ENCODE assay signal across 18 cellular contexts in the genomic region with DNA sequence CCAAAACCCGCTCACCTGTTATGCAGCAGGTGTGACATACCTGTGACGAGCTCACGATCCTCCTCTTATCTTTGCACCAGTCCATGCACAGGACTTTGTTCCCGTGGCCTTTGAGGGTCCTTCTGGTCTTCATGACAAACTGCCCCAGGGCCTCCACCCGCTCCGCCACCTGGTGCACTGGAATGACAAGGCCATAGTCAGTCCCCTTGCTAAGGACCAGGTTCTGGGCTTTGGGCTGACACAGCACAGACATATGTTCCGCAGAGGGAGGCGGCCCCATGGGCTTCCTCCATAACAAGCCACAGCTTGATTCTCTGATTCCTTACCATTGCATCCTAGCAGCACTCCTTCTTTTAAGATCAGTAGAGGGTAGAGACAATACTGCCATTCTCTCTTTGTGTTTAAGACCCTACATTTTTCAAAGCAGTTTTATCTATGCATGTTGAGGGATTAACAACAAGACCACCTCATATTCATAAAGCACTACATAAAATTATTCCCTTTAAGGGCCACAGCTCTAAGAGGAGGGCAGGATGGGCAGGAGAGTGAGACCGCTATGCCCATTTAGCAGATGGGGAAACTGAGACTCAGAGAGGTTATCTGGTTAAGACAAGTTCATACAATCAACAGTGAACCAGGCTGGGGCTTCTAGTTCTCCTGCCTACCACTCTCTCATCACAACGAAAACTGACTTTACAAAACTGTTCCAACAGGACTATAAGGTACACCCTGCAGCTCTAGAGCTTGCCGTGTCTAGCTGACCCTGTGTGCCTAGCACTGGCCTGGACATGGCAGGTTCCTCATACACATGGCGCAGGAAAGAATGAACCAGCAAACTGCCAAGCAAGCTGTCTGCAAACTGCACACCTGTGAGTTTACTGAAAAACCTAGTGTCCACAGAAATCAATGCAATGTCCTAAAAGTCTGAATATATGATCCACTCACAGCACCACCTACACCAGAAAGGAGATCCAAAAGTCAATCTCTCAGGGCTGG. TPM values are rescaled to one million over a fixed set of nuclear protein-coding genes. Genes with fewer than 3 reads are reported as not detected.
DNase-seq lines count a peak whose midpoint lies in the region; ATAC-seq, FAIRE-seq and TF ChIP-seq lines count a peak whose summit lies in the region.
"Had no signal": no experiment of that assay in that cellular context is flagged by ENCODE, and none has a peak within 500 bp of the region (broad histone marks: within the 10 kb centered on the region; RNA-seq: fewer than 3 reads in every experiment).

No MANE protein-coding gene starts in this region.

- POLR2A ChIA-PET in naive thymus-derived CD4-positive, alpha-beta T cell (lab: Charles Lee) = interaction anchor here (0.5 kb wide), 1 partner anchor 73 kb away, joined by 4 read pairs; no protein-coding TSS in a partner anchor

- peak overlapping the region; percentile 37 for H3K4me2 ChIP-seq in Loucy (ENCODE audit: low read depth, low read length, poor library complexity, severe bottlenecking)

- H3K9me3 Mint-ChIP-seq in stimulated activated effector memory CD8-positive, alpha-beta T cell treated with anti-CD3 and anti-CD28 coated beads, Interleukin-12 subunit alpha, Interleukin-12 subunit beta, amount 100 ng/mL, for 72 hours = no peaks in the 10 kb centered on the region
- peaks cover 0 to 2% (median 0%) of the 10 kb centered on the region in 11 donors for H3K9me3 Mint-ChIP-seq in naive thymus-derived CD4-positive, alpha-beta T cell
- H3K9me3 Mint-ChIP-seq: HFFc6 had no signal

- no peaks in the 10 kb centered on the region for H3K27me3 Mint-ChIP-seq in naive thymus-derived CD4-positive, alpha-beta T cell

- H3K9me3 ChIP-seq in right atrium auricular region (no peaks in the 10 kb centered on the region), left ventricle myocardium inferior (replicated peaks) (no peaks in the 10 kb centered on the region), Loucy (ENCODE audit: insufficient read depth, low read depth, low read length) (no peaks in the 10 kb centered on the region)
- no peaks in the 10 kb centered on the region for H3K9me3 ChIP-seq in naive thymus-derived CD4-positive, alpha-beta T cell (ENCODE audit: control insufficient read depth in 2 of 3, low read length in 3 of 3)

- peak overlapping the region; percentile 58 for H3K27ac Mint-ChIP-seq in stimulated activated effector memory CD8-positive, alpha-beta T cell treated with anti-CD3 and anti-CD28 coated beads, Interleukin-12 subunit alpha, Interleukin-12 subunit beta, amount 100 ng/mL, for 72 hours
- H3K27ac Mint-ChIP-seq in naive thymus-derived CD4-positive, alpha-beta T cell = peak overlapping the region in 2 of 9 donors; percentile 43 to 56
- H3K27ac Mint-ChIP-seq: HFFc6 had no signal

- no peak overlapping the region for H2AFZ ChIP-seq in Loucy (ENCODE audit: low read length)

- H3K9ac ChIP-seq in Loucy (ENCODE audit: low read depth, low read length, poor library complexity, severe bottlenecking) = no peak overlapping the region

- no peak for ATAC-seq in stimulated activated effector memory CD8-positive, alpha-beta T cell treated with anti-CD3 and anti-CD28 coated beads, Interleukin-12 subunit alpha, Interleukin-12 subunit beta, amount 100 ng/mL, for 72 hours
- ATAC-seq in naive thymus-derived CD4-positive, alpha-beta T cell = no peak
- ATAC-seq in left cardiac atrium = no peak
- ATAC-seq: PC-3 had no signal

- no peak overlapping the region for H3K4me3 Mint-ChIP-seq in stimulated activated effector memory CD8-positive, alpha-beta T cell treated with anti-CD3 and anti-CD28 coated beads, Interleukin-12 subunit alpha, Interleukin-12 subunit beta, amount 100 ng/mL, for 72 hours
- H3K4me3 Mint-ChIP-seq in naive thymus-derived CD4-positive, alpha-beta T cell = no peak overlapping the region
- H3K4me3 Mint-ChIP-seq: HFFc6 had no signal

- H3K4me1 Mint-ChIP-seq in stimulated activated effector memory CD8-positive, alpha-beta T cell treated with anti-CD3 and anti-CD28 coated beads, Interleukin-12 subunit alpha, Interleukin-12 subunit beta, amount 100 ng/mL, for 72 hours = peaks cover 5% of the 10 kb centered on the region
- peaks cover 0 to 7% (median 2%) of the 10 kb centered on the region in 7 donors for H3K4me1 Mint-ChIP-seq in naive thymus-derived CD4-positive, alpha-beta T cell

- intact Hi-C loops in left ventricle myocardium inferior (cut with micrococcal nuclease) = no loop called here
- intact Hi-C loops in naive thymus-derived CD4-positive, alpha-beta T cell (cut with micrococcal nuclease) = no loop called here
- intact Hi-C loops in left cardiac atrium (cut with DNase I) = no loop called here

- H4K20me1 ChIP-seq in Loucy (ENCODE audit: insufficient read depth, low read length, poor library complexity, severe bottlenecking) = no peaks in the 10 kb centered on the region

- DNase-seq in right atrium auricular region (ENCODE audit: low spot score) (peak; percentile 40), left ventricle myocardium inferior (no peak), bronchial epithelial cell (ENCODE audit: low read depth) (no peak), NCI-H446 treated with DMSO at 0.1 percent for 48 hours (lab: John Stamatoyannopoulos, UW) (no peak), left cardiac atrium (no peak)
- DNase-seq in stimulated activated effector memory CD8-positive, alpha-beta T cell treated with anti-CD3 and anti-CD28 coated beads, Interleukin-12 subunit alpha, Interleukin-12 subunit beta, amount 100 ng/mL, for 72 hours (ENCODE audit: low spot score in 2 of 2) = no peak
- no peak for DNase-seq in naive thymus-derived CD4-positive, alpha-beta T cell
- DNase-seq: Calu3, HFFc6, IMR-90, Kasumi-1, NCI-H1105, NCI-H226, NCI-H748 treated with DMSO at 0.1 percent for 48 hours, PC-3 had no signal

- no peak overlapping the region for H3K4me3 ChIP-seq in right atrium auricular region
- H3K4me3 ChIP-seq in left ventricle myocardium inferior = no peak overlapping the region
- no peak overlapping the region for H3K4me3 ChIP-seq in Loucy (ENCODE audit: low read length, poor library complexity, severe bottlenecking)
- no peak overlapping the region for H3K4me3 ChIP-seq in bronchial epithelial cell (ENCODE audit: low read depth, low read length)
- H3K4me3 ChIP-seq in naive thymus-derived CD4-positive, alpha-beta T cell (ENCODE audit: low read length) = no peak overlapping the region

- H3K36me3 ChIP-seq in right atrium auricular region = peaks cover 36% of the 10 kb centered on the region
- H3K36me3 ChIP-seq in left ventricle myocardium inferior = peaks cover 26% of the 10 kb centered on the region
- peaks cover 25% of the 10 kb centered on the region; the same call in 1 of the 2 replicates for H3K36me3 ChIP-seq in Loucy (ENCODE audit: insufficient read depth, low read length)
- H3K36me3 ChIP-seq in bronchial epithelial cell (ENCODE audit: control insufficient read depth, insufficient read depth, low read length) = peaks cover 4% of the 10 kb centered on the region
- H3K36me3 ChIP-seq in naive thymus-derived CD4-positive, alpha-beta T cell (ENCODE audit: control insufficient read depth in 2 of 3, insufficient read depth in 3 of 3, low read length in 3 of 3) = peaks cover 7 to 49% (median 10%) of the 10 kb centered on the region in 3 experiments

- CTCF ChIA-PET in naive thymus-derived CD4-positive, alpha-beta T cell (lab: Charles Lee) = interaction anchor here (0.8 kb wide), 1 partner anchor 73 kb away, joined by 4 read pairs; no protein-coding TSS in a partner anchor

- peak; percentile 70 for FAIRE-seq in bronchial epithelial cell (lab: Jason Lieb, UNC)

- peaks cover 0 to 4% of the 10 kb centered on the region in 2 donors for H3K4me1 ChIP-seq in right atrium auricular region
- peaks cover 7% of the 10 kb centered on the region for H3K4me1 ChIP-seq in left ventricle myocardium inferior
- H3K4me1 ChIP-seq in Loucy (ENCODE audit: insufficient read depth, low read length, poor library complexity, severe bottlenecking) = peaks cover 16% of the 10 kb centered on the region
- no peaks in the 10 kb centered on the region for H3K4me1 ChIP-seq in naive thymus-derived CD4-positive, alpha-beta T cell (ENCODE audit: control insufficient read depth in 2 of 2, insufficient read depth in 2 of 2, low read length in 2 of 2)

- H3F3A ChIP-seq in Loucy (ENCODE audit: low read depth) = no peaks in the 10 kb centered on the region

- no peaks in the 10 kb centered on the region; the same call in 1 of the 2 replicates for H3K79me2 ChIP-seq in Loucy (ENCODE audit: insufficient read depth, low read length)

- TF ChIP-seq CTCF in right atrium auricular region (IDR thresholded peaks at IDR 0.05) (no peak), left ventricle myocardium inferior (IDR thresholded peaks at IDR 0.05; ENCODE audit: borderline replicate concordance) (no peak), Loucy (conservative IDR thresholded peaks at IDR 0.05; ENCODE audit: low read length) (no peak), bronchial epithelial cell (IDR thresholded peaks at IDR 0.05; ENCODE audit: insufficient read depth, low read length, severe bottlenecking) (no peak)

- no peak overlapping the region for H3K27ac ChIP-seq in right atrium auricular region
- no peak overlapping the region for H3K27ac ChIP-seq in left ventricle myocardium inferior (replicated peaks)
- no peak overlapping the region for H3K27ac ChIP-seq in naive thymus-derived CD4-positive, alpha-beta T cell (ENCODE audit: low read depth, low read length)

- H3K27me3 ChIP-seq in right atrium auricular region (no peaks in the 10 kb centered on the region), left ventricle myocardium inferior (ENCODE audit: low read depth) (no peaks in the 10 kb centered on the region), Loucy (ENCODE audit: insufficient read depth, low read length, poor library complexity, severe bottlenecking) (no peaks in the 10 kb centered on the region), bronchial epithelial cell (ENCODE audit: control insufficient read depth, insufficient read depth, low read length) (no peaks in the 10 kb centered on the region)
- H3K27me3 ChIP-seq in naive thymus-derived CD4-positive, alpha-beta T cell (ENCODE audit: control insufficient read depth in 2 of 2, insufficient read depth in 2 of 2, low read length in 2 of 2) = no peaks in the 10 kb centered on the region

- H3K36me3 Mint-ChIP-seq in stimulated activated effector memory CD8-positive, alpha-beta T cell treated with anti-CD3 and anti-CD28 coated beads, Interleukin-12 subunit alpha, Interleukin-12 subunit beta, amount 100 ng/mL, for 72 hours = peaks cover 45% of the 10 kb centered on the region
- H3K36me3 Mint-ChIP-seq in naive thymus-derived CD4-positive, alpha-beta T cell = peaks cover 7 to 49% (median 19%) of the 10 kb centered on the region in 5 donors

- no peaks in the 10 kb centered on the region for H3K9me2 ChIP-seq in Loucy (replicated peaks; ENCODE audit: low read depth, low read length)

RNA-seq across cellular contexts. Expression of gene GNB5, which starts 37.0 kb away (rescaled TPM):
- total RNA-seq in right atrium auricular region = 10 to 100 TPM; 30.1 to 38.5 TPM
- total RNA-seq in left ventricle myocardium inferior = 10.5 TPM
- 46.1 and 54.9 TPM in 2 replicates for total RNA-seq in bronchial epithelial cell
- total RNA-seq in naive thymus-derived CD4-positive, alpha-beta T cell = 10 to 100 TPM; 35.9 to 80.0 (median 50.7) TPM
- 10 to 100 TPM; 35.1 to 49.0 TPM for polyA plus RNA-seq in naive thymus-derived CD4-positive, alpha-beta T cell
- 10 to 100 TPM; 36.3 to 63.4 TPM for total RNA-seq in left cardiac atrium

RNA-seq across cellular contexts. Expression of gene BCL2L10, which starts 41.6 kb away (rescaled TPM):
- under 1 TPM in 1 of 2 donors, not detected in 1; 0.37 TPM for total RNA-seq in right atrium auricular region
- total RNA-seq in left ventricle myocardium inferior = not detected
- 0.53 and 0.64 TPM in 2 replicates for total RNA-seq in bronchial epithelial cell
- total RNA-seq in naive thymus-derived CD4-positive, alpha-beta T cell = under 1 TPM in 1 of 5 experiments, not detected in 4; 0.59 TPM
- polyA plus RNA-seq in naive thymus-derived CD4-positive, alpha-beta T cell = not detected
- not detected for total RNA-seq in left cardiac atrium
- total RNA-seq: A673, Calu3, H4, IMR-90, PC-3 had no signal
- polyA plus RNA-seq: IMR-90 had no signal
